In the genomic region with DNA sequence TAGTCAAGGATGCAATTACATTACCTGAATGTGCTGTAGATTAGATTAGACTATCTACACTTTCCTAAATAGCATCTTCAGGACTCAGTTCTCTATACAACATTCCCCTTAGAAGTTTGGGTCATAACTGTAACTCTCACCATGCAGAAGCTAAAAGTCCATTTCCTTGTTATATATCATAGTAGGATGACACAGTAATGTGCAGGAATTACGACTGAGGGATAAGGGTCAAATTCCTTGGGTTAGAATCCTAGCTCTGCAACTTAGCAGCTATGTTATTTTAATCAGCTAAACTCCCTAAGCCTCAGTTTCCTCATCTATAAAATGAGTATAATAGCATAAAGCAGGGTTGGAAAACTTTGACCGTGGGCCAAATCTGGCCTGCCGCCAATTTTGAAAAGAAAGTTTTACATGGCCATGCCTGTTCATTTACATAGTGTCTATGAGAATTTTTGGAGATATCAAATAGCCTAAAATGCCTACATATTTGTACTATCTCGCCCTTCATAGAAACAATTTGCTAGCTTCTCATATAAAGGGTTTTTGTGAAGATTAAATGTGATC, we compare ENCODE assay signal across 16 cellular contexts. TPM values are rescaled to one million over a fixed set of nuclear protein-coding genes. Genes with fewer than 3 reads are reported as not detected.
"Had no signal": no experiment of that assay in that cellular context is flagged by ENCODE, and none has a peak within 500 bp of the region (broad histone marks: within the 10 kb centered on the region; RNA-seq: fewer than 3 reads in every experiment).

No MANE protein-coding gene starts in this region.

- H3K4me1 Mint-ChIP-seq: IgD-negative memory B cell, T-cell had no signal

- H3K27me3 ChIP-seq: MG63 had no signal

- H3K4me3 Mint-ChIP-seq: IgD-negative memory B cell; T-cell; T-helper 1 cell treated with Interleukin-12 subunit alpha and Interleukin-12 subunit beta and Interleukin-4 antibody, amounts not matched to agents 30 μg/mL and 1 μg/mL, for 36 hours had no signal

- H3K27ac Mint-ChIP-seq: IgD-negative memory B cell; T-cell; T-helper 1 cell treated with Interleukin-12 subunit alpha and Interleukin-12 subunit beta and Interleukin-4 antibody, amounts not matched to agents 30 μg/mL and 1 μg/mL, for 36 hours had no signal

- H3K9me3 ChIP-seq: MG63, SK-N-SH had no signal

- H3K36me3 ChIP-seq: MG63 had no signal

- H3K4me3 ChIP-seq: MG63 had no signal

- H3K9ac ChIP-seq: SK-N-SH had no signal

- H3K4me2 ChIP-seq: SK-N-SH had no signal

- H3K27ac ChIP-seq: HL-60 had no signal

- DNase-seq: KBM-7, NCI-H1417 treated with DMSO at 0.1 percent for 48 hours, NCI-H1930, NCI-H2227 treated with DMSO at 0.1 percent for 48 hours, NCI-H526 treated with DMSO at 0.1 percent for 48 hours, NCI-H748 treated with DMSO at 0.1 percent for 48 hours, Right ventricle myocardium superior, SIG-M5, SK-N-SH, SW 1271, T-cell had no signal

- H3K9me3 Mint-ChIP-seq: T-cell; T-helper 1 cell treated with Interleukin-12 subunit alpha and Interleukin-12 subunit beta and Interleukin-4 antibody, amounts not matched to agents 30 μg/mL and 1 μg/mL, for 36 hours had no signal

- H3K36me3 Mint-ChIP-seq: T-cell had no signal

RNA-seq across cellular contexts. Expression of a gene that starts 14.8 kb away (rescaled TPM):
- total RNA-seq: T-helper 2 cell treated with Interferon-gamma antibody and Interleukin-4, amounts not matched to agents 100 ng/mL and 5 ng/mL, for 36 hours had no signal
